ENCODE assay signal across 25 cellular contexts in the genomic region with DNA sequence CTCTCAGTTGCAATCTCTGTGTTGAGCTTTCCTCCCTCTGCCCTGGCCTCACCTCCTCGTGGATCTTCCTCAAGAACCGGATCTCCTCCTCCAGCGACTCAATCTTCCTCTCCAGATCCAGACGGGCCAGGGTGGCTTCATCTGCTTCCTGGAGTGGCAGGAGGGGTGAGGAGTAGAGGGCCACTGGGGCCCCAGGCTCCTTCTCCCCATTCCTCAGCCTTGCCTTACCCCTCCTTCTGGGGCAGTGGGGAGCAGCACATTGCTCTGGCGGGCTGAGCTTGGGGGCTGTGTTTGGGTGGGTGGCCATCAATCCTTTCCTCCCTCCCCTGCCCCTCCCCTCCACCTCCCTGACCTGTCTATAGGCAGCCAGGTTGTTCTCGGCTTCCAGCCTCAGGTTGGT. TPM values are rescaled to one million over a fixed set of nuclear protein-coding genes. Genes with fewer than 3 reads are reported as not detected.
DNase-seq lines count a peak whose midpoint lies in the region; ATAC-seq and TF ChIP-seq lines count a peak whose summit lies in the region.
"Had no signal": no experiment of that assay in that cellular context is flagged by ENCODE, and none has a peak within 500 bp of the region (broad histone marks: within the 10 kb centered on the region; RNA-seq: fewer than 3 reads in every experiment).

No MANE protein-coding gene starts in this region.

- no peaks in the 10 kb centered on the region for H4K20me1 ChIP-seq in BLaER1
- no peaks in the 10 kb centered on the region for H4K20me1 ChIP-seq in KMS-11 (ENCODE audit: insufficient read depth)

- H3K4me2 ChIP-seq in BLaER1: peak overlapping the region; percentile 19; the same call in 1 of the 2 replicates
- H3K4me2 ChIP-seq in KMS-11: no peak overlapping the region

- no peak for TF ChIP-seq CTCF in KMS-11 (conservative IDR thresholded peaks at IDR 0.05; ENCODE audit: low read depth, low read length)

- peak; percentile 64 for DNase-seq in posterior vena cava (ENCODE audit: low spot score)
- no peak for DNase-seq in activated effector memory CD4-positive, alpha-beta T cell treated with Interleukin-2 at 50 U/mL for 16 hours
- no peak for DNase-seq in NCI-H82 (lab: John Stamatoyannopoulos, UW)
- DNase-seq: activated CD4-positive, alpha-beta memory T cell treated with anti-CD3 and anti-CD28 coated beads for 36 hours; activated CD8-positive, alpha-beta memory T cell treated with anti-CD3 and anti-CD28 coated beads, Interleukin-2, amount 50 U/mL, for 4 hours; activated naive CD4-positive, alpha-beta T cell treated with anti-CD3 and anti-CD28 coated beads, Interleukin-2, amount 50 U/mL, for 16 hours; dermis blood vessel endothelial cell; EL; naive B cell; occipital lobe; Peyer's patch; SJCRH30; stomach; T-cell; tibial artery had no signal

- H3K79me2 ChIP-seq in KMS-11 (ENCODE audit: insufficient read depth, low read depth): no peaks in the 10 kb centered on the region

- no peak for ATAC-seq in HG03460 (IDR thresholded peaks at IDR 0.05; ENCODE audit: unreplicated experiment)
- ATAC-seq: HCT116, left lung, T-cell had no signal

- peak overlapping the region; percentile 23; the same call in 1 of the 2 replicates for H2AFZ ChIP-seq in KMS-11 (ENCODE audit: low read depth)

- intact Hi-C loops in posterior vena cava (cut with DNase I): loop anchor here (10.0 kb wide), 2 partner anchors 191 to 221 kb away; partner anchors contain the start of genes ACBD4 (in 1 of the 2) and PLCD3 (in 1 of the 2)

- peaks cover 41% of the 10 kb centered on the region for H3K4me1 ChIP-seq in BLaER1
- H3K4me1 ChIP-seq in KMS-11 (ENCODE audit: low read depth, poor library complexity, severe bottlenecking): no peaks in the 10 kb centered on the region

- no peak overlapping the region for H3K4me3 ChIP-seq in BLaER1
- H3K4me3 ChIP-seq in KMS-11 (IDR thresholded peaks at IDR 0.05; ENCODE audit: insufficient read depth, low read depth, low read length): no peak overlapping the region
- H3K4me3 ChIP-seq: cardiac muscle cell, left lung, Peyer's patch, SJCRH30, stomach, tibial artery had no signal

- H3K9ac ChIP-seq in BLaER1 (no peak overlapping the region), KMS-11 (no peak overlapping the region)

- H3K36me3 ChIP-seq in BLaER1 (no peaks in the 10 kb centered on the region), KMS-11 (ENCODE audit: insufficient read depth) (no peaks in the 10 kb centered on the region)
- H3K36me3 ChIP-seq: cardiac muscle cell, left lung, Peyer's patch, SJCRH30, stomach, tibial artery had no signal

- H3K9me3 ChIP-seq in BLaER1: no peaks in the 10 kb centered on the region
- H3K9me3 ChIP-seq: left lung, Peyer's patch, SJCRH30, stomach, tibial artery had no signal

- H3K27ac ChIP-seq in BLaER1 (no peak overlapping the region), KMS-11 (no peak overlapping the region), cingulate gyrus (ENCODE audit: low read depth, low read length) (peak overlapping the region; percentile 83)
- H3K27ac ChIP-seq: C4-2B, cardiac muscle cell, left lung, Peyer's patch, SJCRH30, stomach, tibial artery had no signal

- peaks cover 52% of the 10 kb centered on the region for H3K27me3 ChIP-seq in BLaER1
- H3K27me3 ChIP-seq in KMS-11 (ENCODE audit: insufficient read depth, low read depth): peaks cover 28% of the 10 kb centered on the region
- H3K27me3 ChIP-seq: Peyer's patch, SJCRH30 had no signal

RNA-seq across cellular contexts. Expression of gene GFAP, which starts 1.6 kb away (rescaled TPM):
- 1 to 10 TPM in 1 of 2 donors, under 1 TPM in 1; 0.51 to 1.7 TPM for total RNA-seq in posterior vena cava
- total RNA-seq: activated CD4-positive, alpha-beta memory T cell treated with anti-CD3 and anti-CD28 coated beads for 36 hours; glomerular endothelial cell; mesothelial cell of epicardium; Peyer's patch; T-cell had no signal

RNA-seq across cellular contexts. Expression of gene EFTUD2, which starts 14.4 kb away (rescaled TPM):
- 10 to 100 TPM; 65.2 to 71.9 TPM for total RNA-seq in posterior vena cava

RNA-seq across cellular contexts. Expression of gene KIF18B, which starts 33.9 kb away (rescaled TPM):
- total RNA-seq in posterior vena cava: under 1 TPM; 0.10 to 0.65 TPM

RNA-seq across cellular contexts. Expression of gene C1QL1, which starts 54.4 kb away (rescaled TPM):
- total RNA-seq in posterior vena cava: under 1 TPM; 0.19 to 0.42 TPM
- total RNA-seq: dermis blood vessel endothelial cell, T-cell had no signal
